ENCODE assay signal across 10 cellular contexts in genomic region chr18:34159691-34160185, GRCh38.
DNase-seq lines count a peak whose midpoint lies in the region; ATAC-seq and TF ChIP-seq lines count a peak whose summit lies in the region.
"Had no signal": no experiment of that assay in that cellular context is flagged by ENCODE, and none has a peak within 500 bp of the region (broad histone marks: within the 10 kb centered on the region; RNA-seq: fewer than 3 reads in every experiment).

No MANE protein-coding gene starts in this region.

- no peaks in the 10 kb centered on the region for H3K4me1 ChIP-seq in cardiac muscle cell (ENCODE audit: low read depth)
- no peaks in the 10 kb centered on the region for H3K4me1 ChIP-seq in vagina
- H3K4me1 ChIP-seq: ascending aorta, foreskin keratinocyte had no signal

- intact Hi-C loops in cardiac septum (cut with DNase I) (no loop called here), vagina (cut with DNase I) (no loop called here)

- TF ChIP-seq CTCF in cardiac muscle cell (IDR thresholded peaks at IDR 0.05; ENCODE audit: low read depth, low read length) = no peak
- TF ChIP-seq CTCF in WERI-Rb-1 (IDR thresholded peaks at IDR 0.05; ENCODE audit: low read depth, low read length) = no peak
- no peak for TF ChIP-seq CTCF in vagina (IDR thresholded peaks at IDR 0.05)

- ATAC-seq in HG03159 (IDR thresholded peaks at IDR 0.05; ENCODE audit: unreplicated experiment) = no peak

- H3K36me3 ChIP-seq in cardiac muscle cell (no peaks in the 10 kb centered on the region), WERI-Rb-1 (no peaks in the 10 kb centered on the region), vagina (no peaks in the 10 kb centered on the region)
- H3K36me3 ChIP-seq: ascending aorta had no signal

- no peaks in the 10 kb centered on the region for H3K9me3 ChIP-seq in cardiac muscle cell (ENCODE audit: low read depth)
- no peaks in the 10 kb centered on the region for H3K9me3 ChIP-seq in WERI-Rb-1 (ENCODE audit: severe bottlenecking)
- H3K9me3 ChIP-seq in vagina = no peaks in the 10 kb centered on the region
- H3K9me3 ChIP-seq: ascending aorta had no signal

- H3K4me3 ChIP-seq in cardiac muscle cell = peak overlapping the region; percentile 34
- peak overlapping the region; percentile 53 for H3K4me3 ChIP-seq in WERI-Rb-1 (ENCODE audit: low read depth, low read length)
- peak overlapping the region; percentile 32 to 34 for H3K4me3 ChIP-seq in vagina

- H3K27ac ChIP-seq in cardiac muscle cell = no peak overlapping the region
- peak overlapping the region; percentile 53 for H3K27ac ChIP-seq in WERI-Rb-1
- H3K27ac ChIP-seq in layer of hippocampus (ENCODE audit: low read depth, low read length) = peak overlapping the region; percentile 65
- H3K27ac ChIP-seq in vagina = no peak overlapping the region
- H3K27ac ChIP-seq: ascending aorta, foreskin keratinocyte had no signal

- peaks cover 41% of the 10 kb centered on the region for H3K27me3 ChIP-seq in cardiac muscle cell
- no peaks in the 10 kb centered on the region for H3K27me3 ChIP-seq in WERI-Rb-1 (ENCODE audit: insufficient read depth, low read depth, severe bottlenecking)
- H3K27me3 ChIP-seq in layer of hippocampus (ENCODE audit: control insufficient read depth, insufficient read depth, low read length) = no peaks in the 10 kb centered on the region
- peaks cover 4% of the 10 kb centered on the region for H3K27me3 ChIP-seq in vagina
- H3K27me3 ChIP-seq: ascending aorta had no signal

- no peak for TF ChIP-seq POLR2A in vagina (IDR thresholded peaks at IDR 0.05)

- DNase-seq in cardiac muscle cell (ENCODE audit: low read depth in 1 of 2, low spot score in 1 of 2) = no peak
- no peak for DNase-seq in cardiac septum (ENCODE audit: low spot score)
- no peak for DNase-seq in WERI-Rb-1
- peak in 1 of 2 donors; percentile 96 for DNase-seq in vagina (ENCODE audit: extremely low spot score in 2 of 2)
- no peak for DNase-seq in mucosa of gallbladder (ENCODE audit: low spot score)
- no peak for DNase-seq in activated T-cell treated with anti-CD3 and anti-CD28 coated beads, Interleukin-2, amount 50 U/mL, for 1 hour
- DNase-seq: foreskin keratinocyte had no signal

Comparison
In these comparisons a context has a peak if more than half of its experiments do, and no peak if none do; other contexts are left out.
1. H3K27ac ChIP-seq: peak in WERI-Rb-1 (single experiment) and layer of hippocampus (single experiment); none in cardiac muscle cell (single experiment) and vagina (single experiment).
2. Peak in every context shown above with its lines, with median percentiles within 50 percentile points of each other: H3K4me3 ChIP-seq.